In the genomic region with DNA sequence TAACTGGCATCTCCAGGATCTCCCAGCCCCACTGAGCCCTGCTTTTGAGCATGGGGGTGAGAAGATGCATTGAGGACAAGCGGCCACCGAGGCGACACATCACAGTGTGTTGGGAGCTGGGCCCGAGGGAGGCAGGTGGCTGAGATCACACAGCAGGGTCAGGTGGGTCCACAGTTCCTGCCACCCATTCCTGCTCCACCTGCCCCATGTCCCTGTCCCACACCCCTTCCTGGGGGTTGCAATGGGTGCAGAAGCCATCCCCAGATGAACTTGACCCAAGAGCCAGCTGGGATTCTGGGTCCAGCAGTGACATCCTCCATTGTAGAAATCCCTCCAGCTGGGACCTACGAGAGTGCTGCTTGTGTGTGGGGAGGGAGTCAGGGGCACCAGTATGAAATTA, we compare ENCODE assay signal across 15 cellular contexts. TPM values are rescaled to one million over a fixed set of nuclear protein-coding genes. Genes with fewer than 3 reads are reported as not detected.
DNase-seq lines count a peak whose midpoint lies in the region; ATAC-seq and TF ChIP-seq lines count a peak whose summit lies in the region.
"Had no signal": no experiment of that assay in that cellular context is flagged by ENCODE, and none has a peak within 500 bp of the region (broad histone marks: within the 10 kb centered on the region; RNA-seq: fewer than 3 reads in every experiment).

No MANE protein-coding gene starts in this region.

- TF ChIP-seq EP300 in gastroesophageal sphincter (IDR thresholded peaks at IDR 0.05) = no peak

- DNase-seq in heart left ventricle = peak in 1 of 5 donors; percentile 32
- no peak for DNase-seq in Right ventricle myocardium superior
- DNase-seq in trophoblast cell = no peak
- DNase-seq in iPS-NIHi11 (ENCODE audit: low spot score) = no peak
- DNase-seq in effector memory CD4-positive, alpha-beta T cell = no peak
- DNase-seq: activated naive CD4-positive, alpha-beta T cell; DMS 273 treated with DMSO at 0.1 percent for 48 hours; naive thymus-derived CD4-positive, alpha-beta T cell; NCI-H187 had no signal

- peaks cover 11% of the 10 kb centered on the region for H3K79me2 ChIP-seq in trophoblast cell (ENCODE audit: control insufficient read depth, insufficient read depth, low read length, poor library complexity)

- peak overlapping the region; percentile 47 for H3K14ac ChIP-seq in trophoblast cell (ENCODE audit: low read length)

- H3K4me3 ChIP-seq in heart left ventricle = peak overlapping the region; percentile 49 to 81 (median 70)
- H3K4me3 ChIP-seq in gastroesophageal sphincter = peak overlapping the region; percentile 62 to 71
- H3K4me3 ChIP-seq in trophoblast cell (ENCODE audit: low read depth, low read length) = peak overlapping the region; percentile 45
- H3K4me3 ChIP-seq in effector memory CD4-positive, alpha-beta T cell (ENCODE audit: insufficient read depth, low read depth, low read length, poor library complexity, severe bottlenecking) = no peak overlapping the region

- TF ChIP-seq CTCF in heart left ventricle (IDR thresholded peaks at IDR 0.05) (no peak), gastroesophageal sphincter (IDR thresholded peaks at IDR 0.05) (no peak)

- H3K9ac ChIP-seq in trophoblast cell (ENCODE audit: low read length) = peak overlapping the region; percentile 8

- H3K79me1 ChIP-seq in trophoblast cell (ENCODE audit: low read length) = peaks cover 49% of the 10 kb centered on the region

- H3K9me3 ChIP-seq in heart left ventricle (no peaks in the 10 kb centered on the region), gastroesophageal sphincter (no peaks in the 10 kb centered on the region), trophoblast cell (ENCODE audit: insufficient read depth, low read depth, low read length) (peaks cover 3% of the 10 kb centered on the region)
- H3K9me3 ChIP-seq in effector memory CD4-positive, alpha-beta T cell (ENCODE audit: control insufficient read depth, low read length) = no peaks in the 10 kb centered on the region
- H3K9me3 ChIP-seq: SJSA1, suprapubic skin had no signal

- H2AK5ac ChIP-seq in trophoblast cell (ENCODE audit: low read length) = peak overlapping the region; percentile 56

- no peak for TF ChIP-seq POLR2A in heart left ventricle (IDR thresholded peaks at IDR 0.05)
- TF ChIP-seq POLR2A in gastroesophageal sphincter (IDR thresholded peaks at IDR 0.05) = no peak

- no peak overlapping the region for H2AFZ ChIP-seq in trophoblast cell (ENCODE audit: insufficient read depth, low read length, poor library complexity)

- peak overlapping the region; percentile 76 to 96 (median 86) for H3K27ac ChIP-seq in heart left ventricle
- peak overlapping the region; percentile 65 to 88 (median 85) for H3K27ac ChIP-seq in gastroesophageal sphincter
- H3K27ac ChIP-seq in trophoblast cell (ENCODE audit: low read depth, low read length) = no peak overlapping the region
- no peak overlapping the region for H3K27ac ChIP-seq in effector memory CD4-positive, alpha-beta T cell (ENCODE audit: insufficient read depth, low read length, poor library complexity, severe bottlenecking)
- H3K27ac ChIP-seq: SJSA1, suprapubic skin had no signal

- H3K4me2 ChIP-seq in trophoblast cell (ENCODE audit: low read length) = peak overlapping the region; percentile 67

- intact Hi-C loops in heart left ventricle (cut with DNase I) (loop anchor here in 7 of 10 donors (2.0 to 10.0 kb wide), 8 partner anchors 37 to 107 kb away; no protein-coding TSS in a partner anchor), Right ventricle myocardium superior (cut with DNase I) (loop anchor here (2.0 kb wide), 1 partner anchor 91 kb away; no protein-coding TSS in a partner anchor)

- H3K18ac ChIP-seq in trophoblast cell (ENCODE audit: low read length) = peak overlapping the region; percentile 36

- H3K4ac ChIP-seq in trophoblast cell (ENCODE audit: low read depth, low read length) = peak overlapping the region; percentile 9

- H2BK5ac ChIP-seq in trophoblast cell (ENCODE audit: low read depth, low read length, poor library complexity) = no peak overlapping the region

- no peak overlapping the region for H4K12ac ChIP-seq in trophoblast cell (ENCODE audit: low read depth, low read length)

- H3K27me3 ChIP-seq in heart left ventricle (no peaks in the 10 kb centered on the region), gastroesophageal sphincter (no peaks in the 10 kb centered on the region), trophoblast cell (ENCODE audit: insufficient read depth, low read length) (no peaks in the 10 kb centered on the region)
- no peaks in the 10 kb centered on the region for H3K27me3 ChIP-seq in effector memory CD4-positive, alpha-beta T cell (replicated peaks; ENCODE audit: control insufficient read depth, insufficient read depth, low read length, poor library complexity, severe bottlenecking)
- H3K27me3 ChIP-seq: SJSA1, suprapubic skin had no signal

- peaks cover 0 to 85% (median 62%) of the 10 kb centered on the region in 12 donors for H3K4me1 ChIP-seq in heart left ventricle
- peaks cover 0 to 97% (median 7%) of the 10 kb centered on the region in 3 donors for H3K4me1 ChIP-seq in gastroesophageal sphincter
- peaks cover 54 to 59% of the 10 kb centered on the region in 2 experiments for H3K4me1 ChIP-seq in trophoblast cell (ENCODE audit: control insufficient read depth in 1 of 2, insufficient read depth in 2 of 2, low read length in 2 of 2)
- H3K4me1 ChIP-seq in effector memory CD4-positive, alpha-beta T cell (ENCODE audit: control insufficient read depth, insufficient read depth, low read length, poor library complexity, severe bottlenecking) = peaks cover 5% of the 10 kb centered on the region

- peaks cover 0 to 28% (median 18%) of the 10 kb centered on the region in 9 donors for H3K36me3 ChIP-seq in heart left ventricle
- H3K36me3 ChIP-seq in gastroesophageal sphincter = peaks cover 0 to 19% of the 10 kb centered on the region in 2 donors
- peaks cover 30 to 34% of the 10 kb centered on the region in 2 experiments for H3K36me3 ChIP-seq in trophoblast cell (ENCODE audit: control insufficient read depth in 1 of 2, insufficient read depth in 2 of 2, low read length in 2 of 2)
- no peaks in the 10 kb centered on the region for H3K36me3 ChIP-seq in effector memory CD4-positive, alpha-beta T cell (ENCODE audit: control insufficient read depth, insufficient read depth, low read length)
- H3K36me3 ChIP-seq: suprapubic skin had no signal

- H2BK12ac ChIP-seq in trophoblast cell (ENCODE audit: low read length) = peak overlapping the region; percentile 51

- H2BK120ac ChIP-seq in trophoblast cell (ENCODE audit: insufficient read depth, low read length, poor library complexity) = peak overlapping the region; percentile 10

- H4K8ac ChIP-seq in trophoblast cell (ENCODE audit: low read depth, low read length) = peak overlapping the region; percentile 25

- no peak overlapping the region for H3K23ac ChIP-seq in trophoblast cell (ENCODE audit: low read length)

- 35 to 53% (median 49%) methylated on average over 5 of the region's 5 CpGs for WGBS in heart left ventricle, 4 donors
- no CpG with 5 or more reads among the region's 5 CpGs for WGBS in gastroesophageal sphincter (ENCODE audit: low coverage in 1 of 2), 2 donors
- no CpG with 5 or more reads among the region's 5 CpGs for WGBS in trophoblast cell (ENCODE audit: extremely low coverage, insufficient coverage, insufficient read length)

- H4K91ac ChIP-seq in trophoblast cell (ENCODE audit: low read depth, low read length) = peak overlapping the region; percentile 42

- ATAC-seq in heart left ventricle (no peak), Right ventricle myocardium superior (ENCODE audit: poor library complexity) (no peak), gastroesophageal sphincter (no peak), HG03025 (IDR thresholded peaks at IDR 0.05; ENCODE audit: low FRiP score, unreplicated experiment) (no peak), HG03378 (IDR thresholded peaks at IDR 0.05; ENCODE audit: unreplicated experiment) (no peak)
- ATAC-seq: naive thymus-derived CD4-positive, alpha-beta T cell had no signal

RNA-seq across cellular contexts. Expression of gene TGM2, which starts 1.0 kb away (rescaled TPM):
- total RNA-seq in heart left ventricle = 1,000 to 10,000 TPM in 1 of 9 donors, 100 to 1,000 TPM in 8; 271 to 1,146 (median 567) TPM
- polyA plus RNA-seq in heart left ventricle = 100 to 1,000 TPM; 211 to 972 TPM
- total RNA-seq in Right ventricle myocardium superior = 469 TPM
- 100 to 1,000 TPM; 163 to 385 (median 188) TPM for total RNA-seq in gastroesophageal sphincter
- polyA plus RNA-seq in trophoblast cell (2013) = 330 and 332 TPM in 2 replicates
- total RNA-seq: activated CD8-positive, alpha-beta memory T cell treated with anti-CD3 and anti-CD28 coated beads for 36 hours had no signal
- polyA plus RNA-seq: naive thymus-derived CD4-positive, alpha-beta T cell had no signal

Comparison
In these comparisons a context has a peak if more than half of its experiments do, and no peak if none do; other contexts are left out.
1. H3K27ac ChIP-seq: peak in heart left ventricle (12 of 12) and gastroesophageal sphincter (4 of 4); none in trophoblast cell (single experiment) and effector memory CD4-positive, alpha-beta T cell (single experiment).